Comparison of ENCODE assay signal across 1 cellular context in genomic region chr13:92296154-92296671, GRCh38.
TF ChIP-seq lines count a peak whose summit lies in the region.
"Not testable (repeated sequence)": the region's sequence is repeated elsewhere in the genome, so short reads cannot be mapped to it uniquely, and the experiment has no call there.

No MANE protein-coding gene starts in this region.

TF ChIP-seq in K562, 482 proteins besides CTCF, POLR2A, EP300 and RAD21:
- TF ChIP-seq PREB (CRISPR knock-in tag; IDR thresholded peaks at IDR 0.05), result 0 out of 2 replicates have a peak, but pooled peaks have one; percentile 34
- TF ChIP-seq THRB (CRISPR knock-in tag; conservative IDR thresholded peaks at IDR 0.05), result 0 out of 2 replicates have a peak, but pooled peaks have one; percentile 63
- 0 out of 2 replicates have a peak, but pooled peaks have one; percentile 33 for TF ChIP-seq ZNF785 (CRISPR knock-in tag; IDR thresholded peaks at IDR 0.05)
- peak; percentile 73; the same call in 1 of the 2 replicates for TF ChIP-seq TGIF2 (CRISPR knock-in tag; IDR thresholded peaks at IDR 0.05)
- 0 out of 2 replicates have a peak, but pooled peaks have one; percentile 19 for TF ChIP-seq ERF (CRISPR knock-in tag; IDR thresholded peaks at IDR 0.05)
- TF ChIP-seq SMAD4 (CRISPR knock-in tag; conservative IDR thresholded peaks at IDR 0.05), result 0 out of 2 replicates have a peak, but pooled peaks have one; percentile 20
- peak in 1 of 2 experiments; percentile 48; a peak in 1 of 4 replicates for TF ChIP-seq MAZ (CRISPR knock-in tag; conservative IDR thresholded peaks at IDR 0.05 in 1 of 2, IDR thresholded peaks at IDR 0.05 in 1 of 2)
- not testable (repeated sequence) for TF ChIP-seq MYNN (IDR thresholded peaks at IDR 0.05)
- TF ChIP-seq MYNN (CRISPR knock-in tag; IDR thresholded peaks at IDR 0.05), result 0 out of 2 replicates have a peak, but pooled peaks have one; percentile 10
- 0 out of 2 replicates have a peak, but pooled peaks have one; percentile 33 for TF ChIP-seq TFAP4 (CRISPR knock-in tag; IDR thresholded peaks at IDR 0.05; ENCODE audit: borderline replicate concordance)
